Comparison of ENCODE assay signal across 8 cellular contexts in the genomic region with DNA sequence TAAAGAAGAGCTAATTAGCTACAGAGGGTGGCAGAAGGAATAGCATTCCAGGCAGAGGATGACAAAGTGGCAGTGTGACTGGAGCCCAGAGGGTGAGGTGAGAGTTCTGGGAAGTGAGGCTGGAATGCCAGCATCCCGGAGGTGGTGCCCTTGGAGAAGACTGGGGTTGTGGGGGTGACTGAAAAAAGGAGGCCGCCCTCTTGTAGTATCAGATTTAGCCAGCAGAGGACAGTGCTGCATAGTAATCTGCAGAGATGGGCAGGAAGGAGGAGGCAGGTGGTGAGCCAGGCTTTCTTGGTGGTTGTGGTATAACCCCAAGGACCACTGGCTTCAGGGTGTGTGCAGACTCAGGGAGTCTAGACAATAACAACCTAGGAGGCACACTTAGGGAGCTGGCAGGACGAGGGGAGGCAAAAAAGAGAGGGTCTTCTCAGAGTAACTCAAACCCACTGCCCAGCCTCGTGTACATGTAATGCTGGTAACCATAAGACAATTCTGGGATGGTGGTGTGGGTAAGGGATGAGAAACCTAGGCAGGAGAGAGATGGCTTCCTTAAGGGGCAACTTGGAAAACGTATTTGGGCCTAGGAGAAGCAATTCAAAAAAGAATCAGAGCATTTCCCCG. TPM values are rescaled to one million over a fixed set of nuclear protein-coding genes. Genes with fewer than 3 reads are reported as not detected.
DNase-seq lines count a peak whose midpoint lies in the region; TF ChIP-seq lines count a peak whose summit lies in the region.

No MANE protein-coding gene starts in this region.

- H3K4me1 ChIP-seq in NT2/D1 (ENCODE audit: insufficient read depth, insufficient read length): peaks cover 9% of the 10 kb centered on the region
- H3K4me1 ChIP-seq in esophagus squamous epithelium: no peaks in the 10 kb centered on the region
- no peaks in the 10 kb centered on the region for H3K4me1 ChIP-seq in uterus

- no peak overlapping the region for H3K27ac ChIP-seq in HL-60 (replicated peaks)
- H3K27ac ChIP-seq in esophagus squamous epithelium: no peak overlapping the region
- no peak overlapping the region for H3K27ac ChIP-seq in uterus

- DNase-seq in DMS79 treated with DMSO at 0.1 percent for 48 hours (lab: John Stamatoyannopoulos, UW): peak; percentile 12
- DNase-seq in DMS79 (lab: John Stamatoyannopoulos, UW): no peak
- DNase-seq in HL-60 (ENCODE audit: low read depth in 1 of 2, low spot score in 1 of 2): peak; percentile 16 to 63
- peak; percentile 62 for DNase-seq in NT2/D1 (ENCODE audit: low read depth, low spot score)
- peak; percentile 11 for DNase-seq in activated CD8-positive, alpha-beta memory T cell treated with anti-CD3 and anti-CD28 coated beads, Interleukin-2, amount 50 U/mL, for 1 hour (ENCODE audit: extremely low read depth)
- no peak for DNase-seq in esophagus squamous epithelium (lab: John Stamatoyannopoulos, UW)
- peak; percentile 18 for DNase-seq in pons (ENCODE audit: low spot score)
- DNase-seq in uterus: no peak

- no peak overlapping the region for H3K9ac ChIP-seq in NT2/D1 (ENCODE audit: insufficient read length, low read depth)

- H3K27me3 ChIP-seq in HL-60 (ENCODE audit: insufficient read depth, poor library complexity, severe bottlenecking) (no peaks in the 10 kb centered on the region), NT2/D1 (ENCODE audit: insufficient read depth, insufficient read length) (no peaks in the 10 kb centered on the region), esophagus squamous epithelium (no peaks in the 10 kb centered on the region), uterus (no peaks in the 10 kb centered on the region)

- H3K4me3 ChIP-seq in HL-60 (replicated peaks; ENCODE audit: insufficient read depth, low read length) (no peak overlapping the region), NT2/D1 (ENCODE audit: insufficient read length, low read depth) (no peak overlapping the region), esophagus squamous epithelium (no peak overlapping the region), uterus (no peak overlapping the region)

- intact Hi-C loops in esophagus squamous epithelium (cut with DNase I): loop anchor here (10.0 kb wide), 1 partner anchor 143 kb away; no protein-coding TSS in a partner anchor
- intact Hi-C loops in uterus (cut with DNase I; ENCODE audit: low total_unique reads): no loop called here

- no peaks in the 10 kb centered on the region for H3K36me3 ChIP-seq in NT2/D1 (ENCODE audit: insufficient read depth, insufficient read length, low read length)
- peaks cover 0 to 9% (median 0%) of the 10 kb centered on the region in 3 donors for H3K36me3 ChIP-seq in esophagus squamous epithelium
- no peaks in the 10 kb centered on the region for H3K36me3 ChIP-seq in uterus

- no peaks in the 10 kb centered on the region for H3K9me3 ChIP-seq in NT2/D1 (ENCODE audit: insufficient read depth, low read length)
- no peaks in the 10 kb centered on the region for H3K9me3 ChIP-seq in esophagus squamous epithelium
- no peaks in the 10 kb centered on the region for H3K9me3 ChIP-seq in uterus

- TF ChIP-seq CTCF in HL-60 (IDR thresholded peaks at IDR 0.05; ENCODE audit: insufficient read depth, low read length) (peak; percentile 91), esophagus squamous epithelium (IDR thresholded peaks at IDR 0.05) (peak; percentile 51 to 92 (median 78)), uterus (IDR thresholded peaks at IDR 0.05) (peak in 3 of 4 experiments; percentile 14 to 43 (median 33))

- WGBS in esophagus squamous epithelium, 2 donors: 52% methylated on average over 6 of the region's 6 CpGs

- no peak for TF ChIP-seq POLR2A in esophagus squamous epithelium (IDR thresholded peaks at IDR 0.05)
- TF ChIP-seq POLR2A in uterus (IDR thresholded peaks at IDR 0.05): no peak

RNA-seq across cellular contexts. Expression of a gene that starts 30.5 kb away (rescaled TPM):
- 1 to 10 TPM in 1 of 4 donors, under 1 TPM in 3; 0.13 to 4.4 (median 0.60) TPM for total RNA-seq in esophagus squamous epithelium
- 10 to 100 TPM in 1 of 4 donors, 1 to 10 TPM in 3; 3.5 to 11.8 (median 5.4) TPM for total RNA-seq in uterus

RNA-seq across cellular contexts. Expression of a gene that starts 43.6 kb away (rescaled TPM):
- total RNA-seq in esophagus squamous epithelium (10 to 100 TPM; 18.0 to 25.2 (median 21.9) TPM), uterus (10 to 100 TPM in 3 of 4 donors, 1 to 10 TPM in 1; 5.9 to 43.4 (median 19.0) TPM)

RNA-seq across cellular contexts. Expression of a gene that starts 48.8 kb away (rescaled TPM):
- total RNA-seq in esophagus squamous epithelium (under 1 TPM in 1 of 4 donors, not detected in 3; 0.35 TPM), uterus (not detected)

Comparison
In these comparisons a context has a peak if more than half of its experiments do, and no peak if none do; other contexts are left out.
1. DNase-seq: peak in DMS79 treated with DMSO at 0.1 percent for 48 hours (single experiment), HL-60 (2 of 2), NT2/D1 (single experiment), activated CD8-positive, alpha-beta memory T cell treated with anti-CD3 and anti-CD28 coated beads, Interleukin-2, amount 50 U/mL, for 1 hour (single experiment) and pons (single experiment); none in DMS79 (single experiment), esophagus squamous epithelium (single experiment) and uterus (0 of 2).
2. CTCF ChIP-seq: peak in every context shown above with its lines; median percentile 91 in HL-60; 78 in esophagus squamous epithelium; 33 in uterus.